Comparison of ENCODE assay signal across 13 cellular contexts in genomic region chr6:13421425-13422057, GRCh38.
DNase-seq lines count a peak whose midpoint lies in the region; ATAC-seq and TF ChIP-seq lines count a peak whose summit lies in the region.
"Had no signal": no experiment of that assay in that cellular context is flagged by ENCODE, and none has a peak within 500 bp of the region (broad histone marks: within the 10 kb centered on the region; RNA-seq: fewer than 3 reads in every experiment).

No MANE protein-coding gene starts in this region.

- intact Hi-C loops in spleen (cut with DNase I; ENCODE audit: low total_unique reads) = no loop called here

- H3K36me3 Mint-ChIP-seq in GM23338 (ENCODE audit: low read depth) (peaks cover 12% of the 10 kb centered on the region), immature natural killer cell (peaks cover 7 to 26% (median 14%) of the 10 kb centered on the region in 3 donors)

- H3K4me1 ChIP-seq in GM23338 (ENCODE audit: insufficient read depth) (peaks cover 29% of the 10 kb centered on the region), rectal smooth muscle tissue (ENCODE audit: control insufficient read depth, insufficient read depth, low read length) (peaks cover 18% of the 10 kb centered on the region), spleen (peaks cover 23 to 80% (median 51%) of the 10 kb centered on the region in 6 donors)

- H3K4me3 Mint-ChIP-seq in GM23338 = peak overlapping the region; percentile 34
- peak overlapping the region in 3 of 5 donors; percentile 36 to 79 (median 44) for H3K4me3 Mint-ChIP-seq in immature natural killer cell
- H3K4me3 Mint-ChIP-seq: CD4-positive, alpha-beta T cell had no signal

- peak; percentile 24 for ATAC-seq in GM23338
- ATAC-seq in HG03097 (IDR thresholded peaks at IDR 0.05; ENCODE audit: low FRiP score, unreplicated experiment) = no peak

- H3F3A ChIP-seq in GM23338 (replicated peaks; ENCODE audit: low read depth) = peaks cover 7% of the 10 kb centered on the region; the same call in 1 of the 2 replicates

- H3K27ac ChIP-seq in GM23338 (ENCODE audit: low read depth) = peak overlapping the region; percentile 99
- peak overlapping the region; percentile 62 for H3K27ac ChIP-seq in angular gyrus (ENCODE audit: low read depth, low read length)
- H3K27ac ChIP-seq in rectal smooth muscle tissue (ENCODE audit: low read depth, low read length) = peak overlapping the region; percentile 59
- peak overlapping the region in 1 of 8 donors; percentile 28 for H3K27ac ChIP-seq in spleen

- H3K36me3 ChIP-seq in GM23338 (ENCODE audit: insufficient read depth) (no peaks in the 10 kb centered on the region), rectal smooth muscle tissue (ENCODE audit: control insufficient read depth, insufficient read depth, low read length) (no peaks in the 10 kb centered on the region), spleen (peaks cover 0 to 12% (median 0%) of the 10 kb centered on the region in 6 donors)

- H3K9me2 ChIP-seq in GM23338 (ENCODE audit: insufficient read depth) = no peaks in the 10 kb centered on the region

- H3K9me3 Mint-ChIP-seq in GM23338 (no peaks in the 10 kb centered on the region), immature natural killer cell (no peaks in the 10 kb centered on the region)
- H3K9me3 Mint-ChIP-seq: CD4-positive, alpha-beta T cell had no signal

- DNase-seq in GM23338 (ENCODE audit: low spot score) = peak; percentile 43
- DNase-seq in immature natural killer cell = no peak
- DNase-seq in spleen = no peak
- no peak for DNase-seq in central memory CD4-positive, alpha-beta T cell
- no peak for DNase-seq in DMS114 treated with DMSO at 0.1 percent for 48 hours (lab: John Stamatoyannopoulos, UW; ENCODE audit: unreplicated experiment)
- DNase-seq: activated T-cell treated with anti-CD3 and anti-CD28 coated beads for 4 hours; CD4-positive, alpha-beta T cell; erythroblast; NCI-H526 treated with DMSO at 0.1 percent for 48 hours; occipital lobe had no signal

- H3K4me3 ChIP-seq in GM23338 (peak overlapping the region; percentile 14), rectal smooth muscle tissue (ENCODE audit: low read length) (no peak overlapping the region), spleen (no peak overlapping the region)

- no peak for TF ChIP-seq POLR2A in spleen (IDR thresholded peaks at IDR 0.05)

- H3K4me2 ChIP-seq in GM23338 = peak overlapping the region; percentile 36

- peaks cover 75% of the 10 kb centered on the region for H3K4me1 Mint-ChIP-seq in GM23338
- H3K4me1 Mint-ChIP-seq in immature natural killer cell = peaks cover 95 to 98% of the 10 kb centered on the region in 2 donors

- H3K27ac Mint-ChIP-seq in GM23338 (peak overlapping the region; percentile 99), immature natural killer cell (peak overlapping the region; percentile 69 to 99 (median 92))
- H3K27ac Mint-ChIP-seq: CD4-positive, alpha-beta T cell had no signal

- no peaks in the 10 kb centered on the region for H4K20me1 ChIP-seq in GM23338 (replicated peaks; ENCODE audit: insufficient read depth)

- no peak overlapping the region for H2AFZ ChIP-seq in GM23338

- WGBS in spleen, 5 donors = 81 to 93% (median 89%) methylated on average over 10 of the region's 10 CpGs

- H3K27me3 ChIP-seq in GM23338 (ENCODE audit: insufficient read depth) (no peaks in the 10 kb centered on the region), rectal smooth muscle tissue (ENCODE audit: control insufficient read depth, insufficient read depth, low read length) (no peaks in the 10 kb centered on the region), spleen (replicated peaks in 1 of 7) (no peaks in the 10 kb centered on the region)

- no peak overlapping the region for H3K9ac ChIP-seq in rectal smooth muscle tissue (ENCODE audit: low read length)

- H3K27me3 Mint-ChIP-seq in GM23338 (ENCODE audit: insufficient read depth, low read depth, poor library complexity) (peaks cover 13% of the 10 kb centered on the region), immature natural killer cell (ENCODE audit: low read depth in 3 of 3) (peaks cover 0 to 3% (median 2%) of the 10 kb centered on the region in 3 donors)
- H3K27me3 Mint-ChIP-seq: CD4-positive, alpha-beta T cell had no signal

- H3K79me2 ChIP-seq in GM23338 (replicated peaks; ENCODE audit: insufficient read depth) = no peaks in the 10 kb centered on the region

- no peaks in the 10 kb centered on the region for H3K9me3 ChIP-seq in spleen

- no peak for TF ChIP-seq CTCF in GM23338 (conservative IDR thresholded peaks at IDR 0.05; ENCODE audit: low read depth in 2 of 2)
- TF ChIP-seq CTCF in spleen (IDR thresholded peaks at IDR 0.05 in 8 of 11, conservative IDR thresholded peaks at IDR 0.05 in 3 of 11) = no peak

TF ChIP-seq in GM23338, 12 proteins besides CTCF, POLR2A, EP300 and RAD21:
- TF ChIP-seq NANOG (IDR thresholded peaks at IDR 0.05; ENCODE audit: borderline replicate concordance) (no peak), POLR2AphosphoS5 (IDR thresholded peaks at IDR 0.05; ENCODE audit: low read depth) (no peak), CREB1 (CRISPR knock-in tag; IDR thresholded peaks at IDR 0.05; ENCODE audit: low read depth) (no peak), EZH2 (IDR thresholded peaks at IDR 0.05; ENCODE audit: low read depth, unreplicated experiment) (no peak), ZNF114 (CRISPR knock-in tag; IDR thresholded peaks at IDR 0.05) (no peak)
TF ChIP-seq in GM23338: peak in this region for 0.
